Comparison of ENCODE assay signal across 12 cellular contexts in the genomic region with DNA sequence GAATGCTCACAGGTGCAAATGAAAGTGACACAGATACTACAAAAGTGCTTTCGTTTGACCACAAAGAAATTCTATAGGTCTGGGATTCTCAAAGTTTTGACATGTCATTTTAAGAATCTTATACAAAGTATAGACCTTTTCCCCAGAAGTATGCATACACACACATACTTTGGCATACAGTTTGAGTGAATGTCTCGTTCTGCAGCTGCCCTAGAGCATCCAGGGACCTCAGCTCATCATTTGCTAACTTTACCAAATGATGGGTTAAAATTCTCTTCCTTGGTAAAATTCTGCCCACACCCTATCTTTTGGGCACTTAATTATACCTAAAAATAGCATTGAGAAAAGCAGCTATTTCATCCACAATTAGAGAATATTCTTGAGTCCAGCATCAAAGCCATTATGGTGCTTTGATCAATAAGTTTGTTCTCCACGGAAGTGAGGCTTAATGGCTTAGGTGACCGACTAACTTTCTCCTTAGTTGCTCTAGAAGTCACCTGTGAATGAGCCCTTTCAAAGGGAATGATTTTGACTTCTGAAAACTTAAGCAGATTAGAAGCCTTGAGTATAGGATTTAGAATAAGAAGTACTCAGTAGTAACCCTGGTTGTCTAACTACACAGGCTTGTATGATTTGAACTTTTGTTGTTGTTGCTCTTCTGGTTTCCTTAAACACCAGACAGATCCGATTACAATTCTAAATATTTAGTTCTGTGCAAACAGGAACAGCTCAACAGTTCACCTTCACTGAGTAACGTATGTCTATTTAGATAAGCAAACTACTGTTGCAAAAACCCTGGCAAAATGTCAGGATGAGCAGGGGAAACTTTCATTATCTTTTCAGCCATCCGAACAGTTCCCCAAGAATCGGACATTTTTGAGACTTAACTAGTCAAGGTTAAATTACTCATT.
DNase-seq lines count a peak whose midpoint lies in the region; ATAC-seq, FAIRE-seq and TF ChIP-seq lines count a peak whose summit lies in the region.
"Had no signal": no experiment of that assay in that cellular context is flagged by ENCODE, and none has a peak within 500 bp of the region (broad histone marks: within the 10 kb centered on the region; RNA-seq: fewer than 3 reads in every experiment).

No MANE protein-coding gene starts in this region.

- peak; percentile 79 for DNase-seq in NCI-H510A treated with DMSO at 0.1 percent for 48 hours (lab: John Stamatoyannopoulos, UW)
- DNase-seq in NCI-H510A (lab: John Stamatoyannopoulos, UW), result no peak
- DNase-seq in RPMI7951 (ENCODE audit: low read depth), result peak; percentile 47
- peak; percentile 45 for DNase-seq in epithelial cell of esophagus (ENCODE audit: low read depth)
- DNase-seq in smooth muscle cell of the brain vasculature (ENCODE audit: low read depth, low spot score), result peak; percentile 12
- DNase-seq in NCI-H774 (lab: John Stamatoyannopoulos, UW), result no peak
- DNase-seq in small intestine, result no peak
- DNase-seq: activated CD8-positive, alpha-beta T cell treated with anti-CD3 and anti-CD28 coated beads, Interleukin-2, amount 10 ng/mL, durations not matched to agents 7 days and 5 days; activated naive CD8-positive, alpha-beta T cell treated with anti-CD3 and anti-CD28 coated beads for 36 hours; stimulated activated CD4-positive, alpha-beta T cell treated with anti-CD3 and anti-CD28 coated beads, Interleukin-12 subunit alpha, Interleukin-12 subunit beta, amount 100 ng/mL, for 4 hours had no signal

- FAIRE-seq in small intestine (lab: Jason Lieb, UNC), result no peak

- TF ChIP-seq CTCF in epithelial cell of esophagus (IDR thresholded peaks at IDR 0.05; ENCODE audit: insufficient read depth, low read depth, low read length, missing control alignments), result no peak

- H3K36me3 ChIP-seq in small intestine (ENCODE audit: control insufficient read depth in 2 of 2, insufficient read depth in 2 of 2, low read length in 2 of 2), result no peaks in the 10 kb centered on the region

- no peak for ATAC-seq in GM21381 (IDR thresholded peaks at IDR 0.05; ENCODE audit: unreplicated experiment)
- ATAC-seq: activated CD8-positive, alpha-beta T cell treated with anti-CD3 and anti-CD28 coated beads, Interleukin-2, amount 10 ng/mL, durations not matched to agents 7 days and 5 days had no signal

- H3K27ac ChIP-seq in small intestine (ENCODE audit: low read depth in 1 of 2, low read length in 1 of 2), result no peak overlapping the region
- H3K27ac ChIP-seq: KMS-11 had no signal

- no peak overlapping the region for H3K4me3 ChIP-seq in epithelial cell of esophagus (ENCODE audit: low read length)
- no peak overlapping the region for H3K4me3 ChIP-seq in small intestine (ENCODE audit: low read depth in 1 of 2, low read length in 2 of 2)

- no peaks in the 10 kb centered on the region for H3K27me3 ChIP-seq in small intestine (ENCODE audit: control insufficient read depth in 2 of 2, insufficient read depth in 2 of 2, low read length in 2 of 2)

- no peaks in the 10 kb centered on the region for H3K9me3 ChIP-seq in small intestine (ENCODE audit: control insufficient read depth, low read depth)

- WGBS in small intestine, 3 donors, result 57 to 66% (median 57%) methylated on average over 8 of the region's 8 CpGs

- H3K4me1 ChIP-seq in small intestine (ENCODE audit: control insufficient read depth in 2 of 2, insufficient read depth in 1 of 2, low read depth in 1 of 2, low read length in 1 of 2), result no peaks in the 10 kb centered on the region

Comparison
In these comparisons a context has a peak if more than half of its experiments do, and no peak if none do; other contexts are left out.
1. DNase-seq: peak in NCI-H510A treated with DMSO at 0.1 percent for 48 hours (single experiment), RPMI7951 (single experiment), epithelial cell of esophagus (single experiment) and smooth muscle cell of the brain vasculature (single experiment); none in NCI-H510A (single experiment), NCI-H774 (single experiment) and small intestine (single experiment).